Comparison of ENCODE assay signal across 8 cellular contexts in genomic region chr12:93677195-93678064, GRCh38. TPM values are rescaled to one million over a fixed set of nuclear protein-coding genes. Genes with fewer than 3 reads are reported as not detected.
DNase-seq lines count a peak whose midpoint lies in the region; FAIRE-seq and TF ChIP-seq lines count a peak whose summit lies in the region.

Gene CRADD (plus strand): TSS chr12:93677375.

- no peak within 1 kb of the TSS for H3K4ac ChIP-seq in neuronal stem cell (ENCODE audit: low read length)

- peak within 1 kb of the TSS; percentile 93 for H2BK5ac ChIP-seq in neuronal stem cell (ENCODE audit: low read length)

- TF ChIP-seq CTCF in subcutaneous adipose tissue (IDR thresholded peaks at IDR 0.05; ENCODE audit: low read depth): no peak

- H3K9me3 ChIP-seq in neuronal stem cell (replicated peaks in 1 of 2; ENCODE audit: control insufficient read depth in 2 of 2, insufficient read depth in 1 of 2, low read depth in 1 of 2, low read length in 2 of 2): peaks cover 0 to 2% of the 10 kb centered on the region in 2 donors

- H3K4me2 ChIP-seq in neuronal stem cell (ENCODE audit: insufficient read depth, low read length, poor library complexity, severe bottlenecking): peak within 1 kb of the TSS; percentile 85

- peak within 1 kb of the TSS; percentile 89 for H3K4me3 Mint-ChIP-seq in activated naive CD4-positive, alpha-beta T cell treated with anti-CD3 and anti-CD28 coated beads for 36 hours

- no peaks in the 10 kb centered on the region for H3K9me3 Mint-ChIP-seq in activated naive CD4-positive, alpha-beta T cell treated with anti-CD3 and anti-CD28 coated beads for 36 hours

- no peak within 1 kb of the TSS for H2BK12ac ChIP-seq in neuronal stem cell (ENCODE audit: low read length)

- CTCF ChIA-PET in HEK293T (lab: Yijun Ruan, JAX): no interaction called here
- CTCF ChIA-PET in activated naive CD4-positive, alpha-beta T cell treated with anti-CD3 and anti-CD28 coated beads for 36 hours (lab: Charles Lee): interaction anchor here (1.0 to 1.4 kb wide), 4 partner anchors 16 to 423 kb away, joined by 3 to 4 read pairs (median 3); partner anchors contain the start of gene SOCS2

- no peak within 1 kb of the TSS for H2BK15ac ChIP-seq in neuronal stem cell (ENCODE audit: low read length)

- peaks cover 1% of the 10 kb centered on the region for H3K36me3 Mint-ChIP-seq in activated naive CD4-positive, alpha-beta T cell treated with anti-CD3 and anti-CD28 coated beads for 36 hours (ENCODE audit: low read depth)

- H3K14ac ChIP-seq in neuronal stem cell (ENCODE audit: low read length): peak within 1 kb of the TSS; percentile 67

- DNase-seq in GM03348 (ENCODE audit: low spot score) (peak; percentile 89), HEK293T (ENCODE audit: extremely low spot score) (peak; percentile 75), MV-4-11 (lab: John Stamatoyannopoulos, UW) (peak; percentile 96), SK-MEL-5 (ENCODE audit: low read depth, low spot score) (peak; percentile 98), frontal cortex (ENCODE audit: low spot score in 2 of 2) (peak; percentile 53 to 69), neuronal stem cell (ENCODE audit: low spot score) (peak; percentile 92)
- peak; percentile 92 for DNase-seq in activated naive CD4-positive, alpha-beta T cell treated with anti-CD3 and anti-CD28 coated beads for 36 hours

- H3K4me3 ChIP-seq in neuronal stem cell (ENCODE audit: low read length in 2 of 2): peak within 1 kb of the TSS; percentile 86 to 87

- POLR2A ChIA-PET in HEK293T (lab: Yijun Ruan, JAX): interaction anchor here (0.6 to 1.2 kb wide), 13 partner anchors 10 to 451 kb away, joined by 3 to 7 read pairs (median 3); no protein-coding TSS in a partner anchor

- H2BK120ac ChIP-seq in neuronal stem cell (ENCODE audit: low read depth, low read length): no peak within 1 kb of the TSS

- H3K27ac ChIP-seq in neuronal stem cell (replicated peaks; ENCODE audit: low read length): peak within 1 kb of the TSS; percentile 96

- H3K27ac Mint-ChIP-seq in activated naive CD4-positive, alpha-beta T cell treated with anti-CD3 and anti-CD28 coated beads for 36 hours: peak within 1 kb of the TSS; percentile 99

- FAIRE-seq in frontal cortex (lab: Jason Lieb, UNC): peak; percentile 37

- peak within 1 kb of the TSS; percentile 96 for H3K18ac ChIP-seq in neuronal stem cell (ENCODE audit: low read length)

- peaks cover 3 to 10% of the 10 kb centered on the region in 2 donors for H3K4me1 ChIP-seq in neuronal stem cell (ENCODE audit: control insufficient read depth in 2 of 2, insufficient read depth in 1 of 2, low read depth in 1 of 2, low read length in 2 of 2)

- peaks cover 40% of the 10 kb centered on the region for H3K4me1 Mint-ChIP-seq in activated naive CD4-positive, alpha-beta T cell treated with anti-CD3 and anti-CD28 coated beads for 36 hours (ENCODE audit: low read depth)

- no CpG with 5 or more reads among the region's 41 CpGs for WGBS in neuronal stem cell (ENCODE audit: extremely low coverage in 2 of 2, insufficient read length in 2 of 2, insufficient replicate concordance in 1 of 2), 2 donors

- peaks cover 9% of the 10 kb centered on the region for H3K27me3 Mint-ChIP-seq in activated naive CD4-positive, alpha-beta T cell treated with anti-CD3 and anti-CD28 coated beads for 36 hours (ENCODE audit: low read depth)

- H3K79me1 ChIP-seq in neuronal stem cell (ENCODE audit: low read depth, low read length): no peaks in the 10 kb centered on the region

- peak within 1 kb of the TSS; percentile 92 for H3K23ac ChIP-seq in neuronal stem cell (ENCODE audit: low read depth, low read length, poor library complexity)

- peak within 1 kb of the TSS; percentile 87 for H3K9ac ChIP-seq in neuronal stem cell (ENCODE audit: low read depth, low read length, poor library complexity)

- no peaks in the 10 kb centered on the region for H3K27me3 ChIP-seq in neuronal stem cell (ENCODE audit: control insufficient read depth in 3 of 3, insufficient read depth in 3 of 3, low read depth in 1 of 3, low read length in 3 of 3)

- peak within 1 kb of the TSS; percentile 82 for H2AFZ ChIP-seq in neuronal stem cell (ENCODE audit: low read length)

- H4K8ac ChIP-seq in neuronal stem cell (ENCODE audit: low read depth, low read length): peak within 1 kb of the TSS; percentile 84

- H4K91ac ChIP-seq in neuronal stem cell (ENCODE audit: low read depth, low read length, poor library complexity): no peak within 1 kb of the TSS

- in situ Hi-C loops in SK-MEL-5 (cut with HindIII; ENCODE audit: low pct_unique_long_range_greater_than_20kb, low sequenced_read_pairs): no loop called here

- H2AK5ac ChIP-seq in neuronal stem cell (ENCODE audit: low read depth, low read length): no peak within 1 kb of the TSS

- H3K36me3 ChIP-seq in neuronal stem cell (replicated peaks in 1 of 2; ENCODE audit: control insufficient read depth in 2 of 2, insufficient read depth in 2 of 2, low read length in 2 of 2): no peaks in the 10 kb centered on the region

- intact Hi-C loops in activated naive CD4-positive, alpha-beta T cell treated with anti-CD3 and anti-CD28 coated beads for 36 hours (cut with micrococcal nuclease): loop anchor here (1.0 to 10.0 kb wide), 16 partner anchors 27 to 1540 kb away; partner anchors contain the start of genes CEP83, EEA1, FGD6 and MRPL42

TF ChIP-seq in HEK293T, 16 proteins besides CTCF, POLR2A, EP300 and RAD21:
- TF ChIP-seq SUZ12 (IDR thresholded peaks at IDR 0.05): no peak
- no peak; the same call in 1 of the 2 replicates for TF ChIP-seq FOXK2 (IDR thresholded peaks at IDR 0.05)
- peak; percentile 95 for TF ChIP-seq ELF4 (IDR thresholded peaks at IDR 0.05)
- TF ChIP-seq PKNOX1 (IDR thresholded peaks at IDR 0.05): peak; percentile 18; the same call in 1 of the 2 replicates
- peak; percentile 72 for TF ChIP-seq L3MBTL2 (conservative IDR thresholded peaks at IDR 0.05)
- TF ChIP-seq NFRKB (IDR thresholded peaks at IDR 0.05): peak; percentile 92
- no peak for TF ChIP-seq FOXA1 (IDR thresholded peaks at IDR 0.05)
- TF ChIP-seq ARNT (IDR thresholded peaks at IDR 0.05): no peak

RNA-seq across cellular contexts. Expression of gene CRADD, which starts in this region (rescaled TPM):
- total RNA-seq in SK-MEL-5 (2014; rRNA removed; shearing (Covaris generic)): 23.7 and 24.4 TPM in 2 replicates
- polyA plus RNA-seq in SK-MEL-5 (2015; cell fraction: cytosol; rRNA removed): 16.5 and 20.1 TPM in 2 replicates
- polyA plus RNA-seq in SK-MEL-5 (2015; cell fraction: nucleus; rRNA removed): 7.1 and 10.7 TPM in 2 replicates
- total RNA-seq in activated naive CD4-positive, alpha-beta T cell treated with anti-CD3 and anti-CD28 coated beads for 36 hours: 10 to 100 TPM; 14.3 to 15.6 TPM
- total RNA-seq in frontal cortex (9.8 TPM), subcutaneous adipose tissue (10 to 100 TPM; 22.5 to 43.7 (median 39.3) TPM)
- 8.9 TPM for polyA plus RNA-seq in neuronal stem cell (2013, experiment 1 of 2)
- polyA plus RNA-seq in neuronal stem cell (2013, experiment 2 of 2): 8.8 TPM

Comparison
In these comparisons a context has a peak if more than half of its experiments do, and no peak if none do; other contexts are left out.
1. Peak in every context shown above with its lines: DNase-seq, H3K4me3 ChIP-seq and H3K27ac ChIP-seq.